In genomic region chr9:32403567-32403966, GRCh38 we compare ENCODE assay signal across 19 cellular contexts.
"Had no signal": no experiment of that assay in that cellular context is flagged by ENCODE, and none has a peak within 500 bp of the region (broad histone marks: within the 10 kb centered on the region; RNA-seq: fewer than 3 reads in every experiment).

No MANE protein-coding gene starts in this region.

- H3K27me3 Mint-ChIP-seq: activated CD4-positive, alpha-beta memory T cell treated with anti-CD3 and anti-CD28 coated beads for 36 hours; activated CD4-positive, alpha-beta T cell treated with anti-CD3 and anti-CD28 coated beads for 36 hours; activated CD8-positive, alpha-beta memory T cell treated with anti-CD3 and anti-CD28 coated beads, Interleukin-2, amount 10 ng/mL, durations not matched to agents 7 days and 5 days; activated naive CD4-positive, alpha-beta T cell treated with anti-CD3 and anti-CD28 coated beads, Interleukin-2, amount 10 ng/mL, durations not matched to agents 7 days and 5 days had no signal

- H3K4me3 ChIP-seq: esophagus muscularis mucosa, thyroid gland had no signal

- H3K27me3 ChIP-seq: esophagus muscularis mucosa, thyroid gland had no signal

- ATAC-seq: activated CD4-positive, alpha-beta T cell treated with anti-CD3 and anti-CD28 coated beads for 36 hours; activated CD8-positive, alpha-beta memory T cell treated with anti-CD3 and anti-CD28 coated beads, Interleukin-2, amount 10 ng/mL, durations not matched to agents 7 days and 5 days; left ventricle myocardium superior; stimulated activated effector memory CD8-positive, alpha-beta T cell treated with anti-CD3 and anti-CD28 coated beads, Interleukin-12 subunit alpha, Interleukin-12 subunit beta, amount 100 ng/mL, for 72 hours had no signal

- H3K4me1 Mint-ChIP-seq: activated CD4-positive, alpha-beta T cell treated with anti-CD3 and anti-CD28 coated beads for 36 hours; nephron had no signal

- H3K4me3 Mint-ChIP-seq: activated CD4-positive, alpha-beta memory T cell treated with anti-CD3 and anti-CD28 coated beads for 36 hours; activated CD4-positive, alpha-beta T cell treated with anti-CD3 and anti-CD28 coated beads for 36 hours; activated CD8-positive, alpha-beta memory T cell treated with anti-CD3 and anti-CD28 coated beads, Interleukin-2, amount 10 ng/mL, durations not matched to agents 7 days and 5 days; activated naive CD4-positive, alpha-beta T cell treated with anti-CD3 and anti-CD28 coated beads, Interleukin-2, amount 10 ng/mL, durations not matched to agents 7 days and 5 days; nephron; stimulated activated effector memory CD8-positive, alpha-beta T cell treated with anti-CD3 and anti-CD28 coated beads, Interleukin-12 subunit alpha, Interleukin-12 subunit beta, amount 100 ng/mL, for 72 hours had no signal

- H3K27ac Mint-ChIP-seq: activated CD4-positive, alpha-beta memory T cell treated with anti-CD3 and anti-CD28 coated beads for 36 hours; activated CD4-positive, alpha-beta T cell treated with anti-CD3 and anti-CD28 coated beads for 36 hours; activated CD8-positive, alpha-beta memory T cell treated with anti-CD3 and anti-CD28 coated beads, Interleukin-2, amount 10 ng/mL, durations not matched to agents 7 days and 5 days; activated naive CD4-positive, alpha-beta T cell treated with anti-CD3 and anti-CD28 coated beads, Interleukin-2, amount 10 ng/mL, durations not matched to agents 7 days and 5 days; nephron; stimulated activated effector memory CD8-positive, alpha-beta T cell treated with anti-CD3 and anti-CD28 coated beads, Interleukin-12 subunit alpha, Interleukin-12 subunit beta, amount 100 ng/mL, for 72 hours had no signal

- FAIRE-seq: endometrium, urothelium cell line had no signal

- DNase-seq: activated CD4-positive, alpha-beta memory T cell treated with anti-CD3 and anti-CD28 coated beads for 36 hours; activated CD4-positive, alpha-beta T cell treated with anti-CD3 and anti-CD28 coated beads for 36 hours; activated CD8-positive, alpha-beta memory T cell treated with anti-CD3 and anti-CD28 coated beads, Interleukin-2, amount 10 ng/mL, durations not matched to agents 7 days and 5 days; activated naive CD4-positive, alpha-beta T cell treated with anti-CD3 and anti-CD28 coated beads, Interleukin-2, amount 10 ng/mL, durations not matched to agents 7 days and 5 days; activated T-cell treated with anti-CD3 and anti-CD28 coated beads, Interleukin-2, amount 50 U/mL, for 1 hour; hypothalamus; left ventricle myocardium superior; mesendoderm; nucleus accumbens; posterior cingulate gyrus; retina; T-helper 9 cell; thyroid gland; WERI-Rb-1 had no signal

- H3K9me3 Mint-ChIP-seq: activated naive CD4-positive, alpha-beta T cell treated with anti-CD3 and anti-CD28 coated beads, Interleukin-2, amount 10 ng/mL, durations not matched to agents 7 days and 5 days; stimulated activated effector memory CD8-positive, alpha-beta T cell treated with anti-CD3 and anti-CD28 coated beads, Interleukin-12 subunit alpha, Interleukin-12 subunit beta, amount 100 ng/mL, for 72 hours had no signal

- H3K9me3 ChIP-seq: esophagus muscularis mucosa, thyroid gland had no signal

- H3K27ac ChIP-seq: esophagus muscularis mucosa, thyroid gland, WERI-Rb-1 had no signal
